Comparison of ENCODE assay signal across 29 cellular contexts in the genomic region with DNA sequence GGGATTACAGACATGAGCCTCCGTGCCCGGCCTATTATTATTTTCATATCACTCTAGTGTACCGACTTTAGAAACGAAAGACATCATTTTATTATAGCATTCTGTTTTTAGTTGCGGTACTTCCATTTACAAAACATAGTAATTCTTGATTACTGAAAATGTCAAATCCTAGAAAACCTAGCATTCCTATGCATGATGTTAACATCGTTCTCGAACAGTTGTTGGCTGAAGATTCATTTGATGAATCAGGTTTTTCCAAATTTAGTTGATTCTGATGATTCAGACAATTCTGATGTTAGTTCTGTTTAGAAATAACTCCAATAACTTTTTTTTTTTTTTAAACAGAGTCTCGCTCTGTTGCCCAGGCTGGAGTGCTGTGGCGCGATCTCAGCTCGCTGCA.
"Had no signal": no experiment of that assay in that cellular context is flagged by ENCODE, and none has a peak within 500 bp of the region (broad histone marks: within the 10 kb centered on the region; RNA-seq: fewer than 3 reads in every experiment).

No MANE protein-coding gene starts in this region.

- DNase-seq: activated CD4-positive, alpha-beta memory T cell treated with anti-CD3 and anti-CD28 coated beads, Interleukin-2, amount 10 ng/mL, durations not matched to agents 7 days and 5 days; activated CD4-positive, alpha-beta T cell treated with anti-CD3 and anti-CD28 coated beads for 36 hours; activated CD4-positive, alpha-beta T cell treated with anti-CD3 and anti-CD28 coated beads, Interleukin-2, amount 50 U/mL, for 1 hour; activated gamma-delta T cell treated with Interleukin-2 at 50 U/mL for 16 hours; activated naive CD4-positive, alpha-beta T cell treated with anti-CD3 and anti-CD28 coated beads, Interleukin-2, amount 10 ng/mL, durations not matched to agents 7 days and 5 days; activated naive CD8-positive, alpha-beta T cell treated with anti-CD3 and anti-CD28 coated beads for 36 hours; activated T-cell treated with anti-CD3 and anti-CD28 coated beads for 4 hours; activated T-cell treated with anti-CD3 and anti-CD28 coated beads, Interleukin-2, amount 50 U/mL, for 72 hours; adrenal gland; aorta; caudate nucleus; Kasumi-1; KBM-7; NCI-H1048; NCI-H146; NCI-H187 treated with DMSO at 0.1 percent for 48 hours; NCI-H2081 treated with DMSO at 0.1 percent for 48 hours; NCI-H2227 treated with DMSO at 0.1 percent for 48 hours; NCI-H526 treated with DMSO at 0.1 percent for 48 hours; NK-92 treated with Interleukin-12 subunit alpha and Interleukin-12 subunit beta, amount 100 ng/mL, for 24 hours; OCI-M1; Peyer's patch; Right ventricle myocardium superior; SJCRH30; SK-N-SH; T-helper 1 cell; WERI-Rb-1 had no signal

- H3K4me3 Mint-ChIP-seq: activated CD4-positive, alpha-beta memory T cell treated with anti-CD3 and anti-CD28 coated beads, Interleukin-2, amount 10 ng/mL, durations not matched to agents 7 days and 5 days; activated CD4-positive, alpha-beta T cell treated with anti-CD3 and anti-CD28 coated beads for 36 hours; activated naive CD4-positive, alpha-beta T cell treated with anti-CD3 and anti-CD28 coated beads, Interleukin-2, amount 10 ng/mL, durations not matched to agents 7 days and 5 days; activated naive CD8-positive, alpha-beta T cell treated with anti-CD3 and anti-CD28 coated beads for 36 hours; activated T-cell treated with anti-CD3 and anti-CD28 coated beads, Interleukin-2, amount 50 U/mL, for 72 hours had no signal

- H3K27ac ChIP-seq: adrenal gland, breast epithelium, Peyer's patch, RWPE1, SJCRH30, WERI-Rb-1 had no signal

- H3K4me2 ChIP-seq: SK-N-SH had no signal

- H3K9me3 Mint-ChIP-seq: activated T-cell treated with anti-CD3 and anti-CD28 coated beads, Interleukin-2, amount 50 U/mL, for 72 hours had no signal

- H3K4me3 ChIP-seq: adrenal gland, breast epithelium, Peyer's patch, SJCRH30 had no signal

- H3K27me3 ChIP-seq: adrenal gland, breast epithelium, Peyer's patch, SJCRH30 had no signal

- H3K27me3 Mint-ChIP-seq: activated CD4-positive, alpha-beta memory T cell treated with anti-CD3 and anti-CD28 coated beads, Interleukin-2, amount 10 ng/mL, durations not matched to agents 7 days and 5 days; activated CD4-positive, alpha-beta T cell treated with anti-CD3 and anti-CD28 coated beads for 36 hours; activated naive CD4-positive, alpha-beta T cell treated with anti-CD3 and anti-CD28 coated beads, Interleukin-2, amount 10 ng/mL, durations not matched to agents 7 days and 5 days; activated naive CD8-positive, alpha-beta T cell treated with anti-CD3 and anti-CD28 coated beads for 36 hours had no signal

- H3K9ac ChIP-seq: SK-N-SH had no signal

- H3K36me3 ChIP-seq: adrenal gland, breast epithelium, Peyer's patch, SJCRH30, WERI-Rb-1 had no signal

- ATAC-seq: activated CD4-positive, alpha-beta T cell treated with anti-CD3 and anti-CD28 coated beads for 36 hours; activated T-cell treated with anti-CD3 and anti-CD28 coated beads, Interleukin-2, amount 50 U/mL, for 72 hours had no signal

- H3K4me1 ChIP-seq: adrenal gland, breast epithelium, Peyer's patch, SJCRH30 had no signal

- H3K9me3 ChIP-seq: breast epithelium, Peyer's patch, SJCRH30 had no signal
